Comparison of ENCODE assay signal across 14 cellular contexts in genomic region chr2:150495993-150496627, GRCh38. TPM values are rescaled to one million over a fixed set of nuclear protein-coding genes. Genes with fewer than 3 reads are reported as not detected.
A peak's percentile ranks its signal among the peaks of the same experiment; 100 is the strongest.
DNase-seq lines count a peak whose midpoint lies in the region; ATAC-seq, FAIRE-seq and TF ChIP-seq lines count a peak whose summit lies in the region.
"Had no signal": no experiment of that assay in that cellular context is flagged by ENCODE, and none has a peak within 500 bp of the region (broad histone marks: within the 10 kb centered on the region; RNA-seq: fewer than 3 reads in every experiment).

No MANE protein-coding gene starts in this region.

- H3K4me2 ChIP-seq in osteoblast (ENCODE audit: insufficient read depth, low read length) = peak overlapping the region; percentile 77

- FAIRE-seq in RCC 7860 (lab: Jason Lieb, UNC) = peak; percentile 57

- H3K27ac ChIP-seq in osteoblast (ENCODE audit: low read depth, low read length) = peak overlapping the region; percentile 92

- H3K4me1 ChIP-seq in osteoblast (ENCODE audit: insufficient read depth, low read length) = peaks cover 38% of the 10 kb centered on the region

- TF ChIP-seq CTCF in epithelial cell of esophagus (IDR thresholded peaks at IDR 0.05; ENCODE audit: insufficient read depth, low read depth, low read length, missing control alignments) (no peak), osteoblast (IDR thresholded peaks at IDR 0.05; ENCODE audit: extremely low read depth, low read depth, low read length) (no peak)

- ATAC-seq in HG02885 (IDR thresholded peaks at IDR 0.05; ENCODE audit: poor library complexity, unreplicated experiment) = no peak

- H3K36me3 ChIP-seq in osteoblast (ENCODE audit: insufficient read depth, low read length) = no peaks in the 10 kb centered on the region

- peak overlapping the region; percentile 36 for H2AFZ ChIP-seq in osteoblast (ENCODE audit: low read length)

- no peaks in the 10 kb centered on the region for H3K27me3 ChIP-seq in osteoblast (ENCODE audit: insufficient read depth, low read length)

- no peaks in the 10 kb centered on the region for H3K9me3 ChIP-seq in osteoblast (ENCODE audit: low read depth, low read length)

- DNase-seq in GM04503 (ENCODE audit: low read depth) (peak; percentile 94), RCC 7860 (ENCODE audit: low spot score) (peak; percentile 79), epithelial cell of esophagus (ENCODE audit: low read depth) (peak; percentile 91), osteoblast (ENCODE audit: insufficient read length, low spot score, missing footprints) (peak; percentile 76), NCI-H1930 (lab: John Stamatoyannopoulos, UW) (no peak), ecto neural progenitor cell (ENCODE audit: low spot score) (no peak)
- DNase-seq in stimulated activated CD4-positive, alpha-beta T cell treated with anti-CD3 and anti-CD28 coated beads, Interleukin-2, amount 100 ng/mL, for 48 hours = no peak
- DNase-seq: activated CD4-positive, alpha-beta T cell treated with anti-CD3 and anti-CD28 coated beads for 1 hour; COR-L47; NCI-H345; SHP77; stimulated activated CD4-positive, alpha-beta T cell treated with anti-CD3 and anti-CD28 coated beads, Interleukin-4, amount 100 ng/mL, for 24 hours had no signal

- H3K79me2 ChIP-seq in osteoblast (ENCODE audit: insufficient read depth, low read length) = peaks cover 6% of the 10 kb centered on the region

- no peaks in the 10 kb centered on the region for H4K20me1 ChIP-seq in osteoblast (ENCODE audit: insufficient read depth, low read length)

- H3K4me3 ChIP-seq in epithelial cell of esophagus (ENCODE audit: low read length) (no peak overlapping the region), osteoblast (ENCODE audit: insufficient read depth, low read length) (peak overlapping the region; percentile 46)

RNA-seq across cellular contexts. Expression of gene RND3, which starts 8.6 kb away (rescaled TPM):
- 241 and 298 TPM in 2 replicates for total RNA-seq in osteoblast
- total RNA-seq: activated T-helper 2 cell treated with anti-CD3 and anti-CD28 coated beads, Interferon-gamma antibody, Interleukin-2, Interleukin-4, amounts not matched to agents 10 μg/mL and 5 μg/mL and 100 μg/mL, durations not matched to agents 14 hours and 24 hours and 36 hours had no signal

Comparison
In these comparisons a context has a peak if more than half of its experiments do, and no peak if none do; other contexts are left out.
1. DNase-seq: peak in GM04503 (single experiment), RCC 7860 (single experiment), epithelial cell of esophagus (single experiment) and osteoblast (single experiment); none in NCI-H1930 (0 of 2), ecto neural progenitor cell (single experiment) and stimulated activated CD4-positive, alpha-beta T cell treated with anti-CD3 and anti-CD28 coated beads, Interleukin-2, amount 100 ng/mL, for 48 hours (0 of 2).